22 cellular contexts compared by ENCODE assay signal in genomic region chr2:53609561-53609960, GRCh38.
A peak's percentile ranks its signal among the peaks of the same experiment; 100 is the strongest.
DNase-seq lines count a peak whose midpoint lies in the region; ATAC-seq and TF ChIP-seq lines count a peak whose summit lies in the region.
"Had no signal": no experiment of that assay in that cellular context is flagged by ENCODE, and none has a peak within 500 bp of the region (broad histone marks: within the 10 kb centered on the region; RNA-seq: fewer than 3 reads in every experiment).

No MANE protein-coding gene starts in this region.

- DNase-seq in G401 (ENCODE audit: low spot score): peak; percentile 80
- DNase-seq in sciatic nerve (ENCODE audit: low spot score): no peak
- no peak for DNase-seq in prostate gland (ENCODE audit: low spot score)
- DNase-seq in CD4-positive, alpha-beta T cell: no peak
- DNase-seq: AML-193; CD8-positive, alpha-beta memory T cell; DMS153; HCEC 1CT; KBM-7; MG63; NCI-H1105 treated with DMSO at 0.1 percent for 48 hours; NCI-H146; NCI-H2029; NCI-H526 treated with DMSO at 0.1 percent for 48 hours; Right ventricle myocardium superior; RPMI8226 had no signal

- intact Hi-C loops in sciatic nerve (cut with DNase I) (no loop called here), prostate gland (cut with DNase I) (no loop called here)
- intact Hi-C loops in CD4-positive, alpha-beta T cell (cut with DNase I, micrococcal nuclease): no loop called here

- no peaks in the 10 kb centered on the region for H3K4me1 ChIP-seq in prostate gland (replicated peaks)
- H3K4me1 ChIP-seq: A549, SJSA1 had no signal

- H3K27ac Mint-ChIP-seq in CD4-positive, alpha-beta T cell: no peak overlapping the region
- H3K27ac Mint-ChIP-seq: CD8-positive, alpha-beta memory T cell had no signal

- no peaks in the 10 kb centered on the region for H3K4me1 Mint-ChIP-seq in CD4-positive, alpha-beta T cell (ENCODE audit: low read depth)
- H3K4me1 Mint-ChIP-seq: CD8-positive, alpha-beta memory T cell had no signal

- no peaks in the 10 kb centered on the region for H3K27me3 ChIP-seq in prostate gland (replicated peaks; ENCODE audit: insufficient read depth)
- H3K27me3 ChIP-seq in CD4-positive, alpha-beta T cell (ENCODE audit: control insufficient read depth, insufficient read depth, low read length): no peaks in the 10 kb centered on the region
- H3K27me3 ChIP-seq: MG63, SJSA1 had no signal

- no peak overlapping the region for H3K4me3 Mint-ChIP-seq in CD4-positive, alpha-beta T cell
- H3K4me3 Mint-ChIP-seq: CD8-positive, alpha-beta memory T cell had no signal

- peaks cover 5% of the 10 kb centered on the region for H3K27me3 Mint-ChIP-seq in CD4-positive, alpha-beta T cell

- H3K36me3 ChIP-seq in prostate gland: no peaks in the 10 kb centered on the region
- H3K36me3 ChIP-seq: MG63, SJSA1 had no signal

- H3K4me3 ChIP-seq in prostate gland: no peak overlapping the region
- H3K4me3 ChIP-seq: A549, GM12878, MG63, SJSA1 had no signal

- no peak for TF ChIP-seq POLR2A in prostate gland (IDR thresholded peaks at IDR 0.05)

- H3K36me3 Mint-ChIP-seq in CD4-positive, alpha-beta T cell (ENCODE audit: low read depth): no peaks in the 10 kb centered on the region
- H3K36me3 Mint-ChIP-seq: CD8-positive, alpha-beta memory T cell had no signal

- peak overlapping the region; percentile 55; the same call in 1 of the 2 replicates for H3K27ac ChIP-seq in C4-2B
- peak overlapping the region; percentile 45 for H3K27ac ChIP-seq in VCaP
- H3K27ac ChIP-seq in prostate gland: no peak overlapping the region
- no peak overlapping the region for H3K27ac ChIP-seq in CD4-positive, alpha-beta T cell (ENCODE audit: low read depth, low read length)
- H3K27ac ChIP-seq: A549, SJSA1 had no signal

- CTCF ChIA-PET in CD4-positive, alpha-beta T cell (lab: Charles Lee): no interaction called here

- POLR2A ChIA-PET in CD4-positive, alpha-beta T cell (lab: Charles Lee): no interaction called here

- WGBS in prostate gland: 78% methylated on average over 6 of the region's 6 CpGs

- peak; percentile 61 for ATAC-seq in sciatic nerve
- no peak for ATAC-seq in CD4-positive, alpha-beta T cell (ENCODE audit: poor library complexity)
- ATAC-seq in GM18519 (IDR thresholded peaks at IDR 0.05; ENCODE audit: low FRiP score, unreplicated experiment): no peak
- ATAC-seq: A549, GM12878 had no signal

- TF ChIP-seq CTCF in C4-2B (conservative IDR thresholded peaks at IDR 0.05) (peak; percentile 34), VCaP (conservative IDR thresholded peaks at IDR 0.05) (no peak), prostate gland (IDR thresholded peaks at IDR 0.05) (no peak)
- TF ChIP-seq CTCF in CD4-positive, alpha-beta T cell (IDR thresholded peaks at IDR 0.05): no peak

- no peaks in the 10 kb centered on the region for H3K9me3 Mint-ChIP-seq in CD4-positive, alpha-beta T cell
- H3K9me3 Mint-ChIP-seq: CD8-positive, alpha-beta memory T cell had no signal

- no peaks in the 10 kb centered on the region for H3K9me3 ChIP-seq in prostate gland
- H3K9me3 ChIP-seq in CD4-positive, alpha-beta T cell (ENCODE audit: control insufficient read depth, low read length): no peaks in the 10 kb centered on the region
- H3K9me3 ChIP-seq: A549, MG63, SJSA1 had no signal

- in situ Hi-C loops in G401 (cut with HindIII; ENCODE audit: low sequenced_read_pairs): no loop called here

Comparison
In these comparisons a context has a peak if more than half of its experiments do, and no peak if none do; other contexts are left out.
1. H3K27ac ChIP-seq: peak in C4-2B (single experiment) and VCaP (single experiment); none in prostate gland (0 of 2) and CD4-positive, alpha-beta T cell (single experiment).